In genomic region chr2:120899373-120899772, GRCh38 we compare ENCODE assay signal across 18 cellular contexts.
DNase-seq lines count a peak whose midpoint lies in the region; ATAC-seq and TF ChIP-seq lines count a peak whose summit lies in the region.
"Had no signal": no experiment of that assay in that cellular context is flagged by ENCODE, and none has a peak within 500 bp of the region (broad histone marks: within the 10 kb centered on the region; RNA-seq: fewer than 3 reads in every experiment).

No MANE protein-coding gene starts in this region.

- intact Hi-C loops in Panc1 (cut with micrococcal nuclease; ENCODE audit: unreplicated experiment): no loop called here
- intact Hi-C loops in PC-3 (cut with micrococcal nuclease): no loop called here

- no peak overlapping the region for H3K4me2 ChIP-seq in neural cell (ENCODE audit: low read length)
- H3K4me2 ChIP-seq in PC-3 (ENCODE audit: low read length): no peak overlapping the region
- H3K4me2 ChIP-seq: KMS-11, SK-N-SH had no signal

- POLR2A ChIA-PET in Panc1 (lab: Charles Lee) (interaction anchor here (0.5 kb wide), 1 partner anchor 186 kb away, joined by 5 read pairs; no protein-coding TSS in a partner anchor), PC-3 (lab: Charles Lee; ENCODE audit: unreplicated experiment) (no interaction called here)

- no peaks in the 10 kb centered on the region for H3K27me3 ChIP-seq in HL-60 (ENCODE audit: insufficient read depth, poor library complexity, severe bottlenecking)
- no peaks in the 10 kb centered on the region for H3K27me3 ChIP-seq in Panc1 (ENCODE audit: control insufficient read depth, insufficient read depth, low read length)
- H3K27me3 ChIP-seq in endodermal cell (ENCODE audit: control insufficient read depth, insufficient read depth, low read length, poor library complexity, severe bottlenecking): no peaks in the 10 kb centered on the region
- H3K27me3 ChIP-seq in neural cell (ENCODE audit: insufficient read depth, low read depth, low read length): no peaks in the 10 kb centered on the region
- no peaks in the 10 kb centered on the region for H3K27me3 ChIP-seq in PC-3 (ENCODE audit: low read length)
- H3K27me3 ChIP-seq: testis had no signal

- CTCF ChIA-PET in Panc1 (lab: Charles Lee) (no interaction called here), PC-3 (lab: Charles Lee) (no interaction called here)

- H3K36me3 ChIP-seq in Panc1 (ENCODE audit: control insufficient read depth, insufficient read depth, low read length): no peaks in the 10 kb centered on the region
- H3K36me3 ChIP-seq in endodermal cell (ENCODE audit: control insufficient read depth, insufficient read depth, low read length): no peaks in the 10 kb centered on the region
- H3K36me3 ChIP-seq in neural cell (ENCODE audit: insufficient read depth, low read length): no peaks in the 10 kb centered on the region
- H3K36me3 ChIP-seq in PC-3 (ENCODE audit: low read depth, low read length): no peaks in the 10 kb centered on the region

- H3K4me3 ChIP-seq in HL-60 (replicated peaks; ENCODE audit: insufficient read depth, low read length): no peak overlapping the region
- no peak overlapping the region for H3K4me3 ChIP-seq in Panc1 (ENCODE audit: low read depth in 2 of 2, low read length in 2 of 2)
- H3K4me3 ChIP-seq in endodermal cell (ENCODE audit: low read length): no peak overlapping the region
- H3K4me3 ChIP-seq in neural cell (ENCODE audit: low read length): no peak overlapping the region
- H3K4me3 ChIP-seq in PC-3 (ENCODE audit: low read length): no peak overlapping the region
- H3K4me3 ChIP-seq: testis had no signal

- H3K79me2 ChIP-seq in neural cell (replicated peaks; ENCODE audit: insufficient read depth, low read length): peaks cover 8% of the 10 kb centered on the region
- no peaks in the 10 kb centered on the region for H3K79me2 ChIP-seq in PC-3 (ENCODE audit: low read length)

- peaks cover 2% of the 10 kb centered on the region for H3K36me3 Mint-ChIP-seq in endodermal cell (ENCODE audit: low read depth)
- H3K36me3 Mint-ChIP-seq in activated naive CD8-positive, alpha-beta T cell treated with anti-CD3 and anti-CD28 coated beads for 36 hours: no peaks in the 10 kb centered on the region
- H3K36me3 Mint-ChIP-seq: activated naive CD8-positive, alpha-beta T cell had no signal

- in situ Hi-C loops in Panc1 (cut with HindIII; ENCODE audit: low pct_unique_long_range_greater_than_20kb, low sequenced_read_pairs): no loop called here

- H3K4me1 Mint-ChIP-seq in endodermal cell: peaks cover 24% of the 10 kb centered on the region
- no peaks in the 10 kb centered on the region for H3K4me1 Mint-ChIP-seq in activated naive CD8-positive, alpha-beta T cell treated with anti-CD3 and anti-CD28 coated beads for 36 hours

- no peak for TF ChIP-seq CTCF in HL-60 (IDR thresholded peaks at IDR 0.05; ENCODE audit: insufficient read depth, low read length)
- no peak for TF ChIP-seq CTCF in Panc1 (IDR thresholded peaks at IDR 0.05)
- no peak for TF ChIP-seq CTCF in endodermal cell (conservative IDR thresholded peaks at IDR 0.05)
- no peak for TF ChIP-seq CTCF in neural cell (IDR thresholded peaks at IDR 0.05; ENCODE audit: poor library complexity, severe bottlenecking)
- TF ChIP-seq CTCF in PC-3 (conservative IDR thresholded peaks at IDR 0.05; ENCODE audit: low read depth, low read length): no peak

- no peak overlapping the region for H2AFZ ChIP-seq in neural cell (ENCODE audit: low read depth, low read length)
- no peak overlapping the region for H2AFZ ChIP-seq in PC-3 (ENCODE audit: low read length)

- no peaks in the 10 kb centered on the region for H3F3A ChIP-seq in neural cell (ENCODE audit: insufficient read depth, low read length, poor library complexity, severe bottlenecking)
- H3F3A ChIP-seq in PC-3 (ENCODE audit: low read length, unreplicated experiment): no peaks in the 10 kb centered on the region

- H3K9ac ChIP-seq in endodermal cell (ENCODE audit: extremely low read depth, low read length, poor library complexity, severe bottlenecking): no peak overlapping the region
- H3K9ac ChIP-seq in neural cell (ENCODE audit: low read length): peak overlapping the region; percentile 5
- H3K9ac ChIP-seq in PC-3 (ENCODE audit: low read length): no peak overlapping the region
- H3K9ac ChIP-seq: KMS-11, SK-N-SH had no signal

- H3K4me3 Mint-ChIP-seq in endodermal cell: no peak overlapping the region
- H3K4me3 Mint-ChIP-seq in activated naive CD8-positive, alpha-beta T cell treated with anti-CD3 and anti-CD28 coated beads for 36 hours: no peak overlapping the region
- H3K4me3 Mint-ChIP-seq: activated naive CD8-positive, alpha-beta T cell; activated T-cell treated with anti-CD3 and anti-CD28 coated beads, Interleukin-2, amount 50 U/mL, for 72 hours; CD4-positive, alpha-beta T cell had no signal

- DNase-seq in HL-60 (ENCODE audit: low read depth in 1 of 2, low spot score in 1 of 2) (peak; percentile 49 to 69), Panc1 (ENCODE audit: low read depth, low spot score) (no peak), endodermal cell (no peak), NCI-H1694 treated with DMSO at 0.1 percent for 48 hours (lab: John Stamatoyannopoulos, UW) (no peak), PC-3 (no peak), OCI-M2 (lab: John Stamatoyannopoulos, UW; ENCODE audit: unreplicated experiment) (no peak)
- DNase-seq in activated naive CD8-positive, alpha-beta T cell treated with anti-CD3 and anti-CD28 coated beads for 36 hours: no peak
- DNase-seq: activated CD4-positive, CD25-positive, alpha-beta regulatory T cell treated with anti-CD3 and anti-CD28 coated beads, Interleukin-2, amount 50 U/mL, for 72 hours; activated T-cell treated with anti-CD3 and anti-CD28 coated beads, Interleukin-2, amount 50 U/mL, for 72 hours; CD4-positive, alpha-beta T cell; foreskin fibroblast; NCI-H1092 treated with DMSO at 0.1 percent for 48 hours; SK-N-SH; testis had no signal

- H3K9me2 ChIP-seq in neural cell (ENCODE audit: insufficient read depth, low read length) (no peaks in the 10 kb centered on the region), PC-3 (replicated peaks; ENCODE audit: low read length) (no peaks in the 10 kb centered on the region)
- H3K9me2 ChIP-seq: SK-N-SH had no signal

- TF ChIP-seq RAD21 in neural cell (conservative IDR thresholded peaks at IDR 0.05): no peak

- H3K4me1 ChIP-seq in Panc1 (ENCODE audit: control insufficient read depth, insufficient read depth, low read length) (no peaks in the 10 kb centered on the region), endodermal cell (ENCODE audit: control insufficient read depth, insufficient read depth, low read length) (peaks cover 7% of the 10 kb centered on the region), PC-3 (ENCODE audit: insufficient read depth, low read length) (no peaks in the 10 kb centered on the region)

- H3K9me3 Mint-ChIP-seq in endodermal cell: no peaks in the 10 kb centered on the region
- H3K9me3 Mint-ChIP-seq in activated naive CD8-positive, alpha-beta T cell treated with anti-CD3 and anti-CD28 coated beads for 36 hours: no peaks in the 10 kb centered on the region
- H3K9me3 Mint-ChIP-seq: activated T-cell treated with anti-CD3 and anti-CD28 coated beads, Interleukin-2, amount 50 U/mL, for 72 hours; CD4-positive, alpha-beta T cell had no signal

- H3K27ac ChIP-seq in HL-60 (replicated peaks): no peak overlapping the region
- H3K27ac ChIP-seq in Panc1 (ENCODE audit: low read length): no peak overlapping the region
- H3K27ac ChIP-seq in endodermal cell (ENCODE audit: low read depth, low read length): peak overlapping the region; percentile 95
- H3K27ac ChIP-seq in neural cell (ENCODE audit: low read length): no peak overlapping the region
- H3K27ac ChIP-seq in PC-3 (ENCODE audit: low read length): no peak overlapping the region
- H3K27ac ChIP-seq: epithelial cell of prostate, KMS-11 had no signal

- BruUV-seq in Panc1 (replicated peaks; lab: Mats Ljungman, UMichigan) (no TSS peak), PC-3 (replicated peaks; lab: Mats Ljungman, UMichigan) (no TSS peak)

- H3K9me3 ChIP-seq in Panc1 (ENCODE audit: control insufficient read depth, insufficient read depth, low read depth, low read length) (no peaks in the 10 kb centered on the region), endodermal cell (ENCODE audit: control insufficient read depth, low read length) (no peaks in the 10 kb centered on the region), neural cell (ENCODE audit: low read length) (no peaks in the 10 kb centered on the region), PC-3 (ENCODE audit: low read length) (no peaks in the 10 kb centered on the region)
- H3K9me3 ChIP-seq: SK-N-SH, testis had no signal

- TF ChIP-seq EP300 in neural cell (conservative IDR thresholded peaks at IDR 0.05; ENCODE audit: poor library complexity, severe bottlenecking): no peak

- H3K27me3 Mint-ChIP-seq in endodermal cell (ENCODE audit: insufficient read depth): peaks cover 2% of the 10 kb centered on the region
- H3K27me3 Mint-ChIP-seq in activated naive CD8-positive, alpha-beta T cell treated with anti-CD3 and anti-CD28 coated beads for 36 hours: peaks cover 4% of the 10 kb centered on the region
- H3K27me3 Mint-ChIP-seq: CD4-positive, alpha-beta T cell had no signal

- WGBS in endodermal cell (ENCODE audit: insufficient coverage in 1 of 2, insufficient read length in 1 of 2), 2 experiments: 93 to 94% methylated on average over 7 to 11 of the region's 11 CpGs

- no peaks in the 10 kb centered on the region for H4K20me1 ChIP-seq in neural cell (ENCODE audit: insufficient read depth)
- no peaks in the 10 kb centered on the region for H4K20me1 ChIP-seq in PC-3 (ENCODE audit: low read length)

- ATAC-seq in Panc1: peak; percentile 40; the same call in 1 of the 2 replicates
- no peak for ATAC-seq in PC-3
- ATAC-seq: activated T-cell treated with anti-CD3 and anti-CD28 coated beads, Interleukin-2, amount 50 U/mL, for 72 hours had no signal

- no peak overlapping the region for H3K27ac Mint-ChIP-seq in endodermal cell
- H3K27ac Mint-ChIP-seq in activated naive CD8-positive, alpha-beta T cell treated with anti-CD3 and anti-CD28 coated beads for 36 hours: no peak overlapping the region
- H3K27ac Mint-ChIP-seq: activated naive CD8-positive, alpha-beta T cell; activated T-cell treated with anti-CD3 and anti-CD28 coated beads, Interleukin-2, amount 50 U/mL, for 72 hours; CD4-positive, alpha-beta T cell had no signal

TF ChIP-seq in neural cell, 6 proteins besides CTCF, POLR2A, EP300 and RAD21:
- no peak for TF ChIP-seq POLR2AphosphoS5 (IDR thresholded peaks at IDR 0.05)
- no peak for TF ChIP-seq MXI1 (conservative IDR thresholded peaks at IDR 0.05; ENCODE audit: poor library complexity, severe bottlenecking)
- TF ChIP-seq SMC3 (conservative IDR thresholded peaks at IDR 0.05; ENCODE audit: poor library complexity): no peak
- TF ChIP-seq TAF1 (IDR thresholded peaks at IDR 0.05; ENCODE audit: low read depth): no peak
- TF ChIP-seq EZH2 (IDR thresholded peaks at IDR 0.05; ENCODE audit: borderline replicate concordance, insufficient read depth, low read length, poor library complexity, severe bottlenecking): no peak

Comparison
In these comparisons a context has a peak if more than half of its experiments do, and no peak if none do; other contexts are left out.
1. DNase-seq: peak in HL-60 (2 of 2); none in Panc1 (single experiment), endodermal cell (single experiment), NCI-H1694 treated with DMSO at 0.1 percent for 48 hours (single experiment), PC-3 (single experiment), OCI-M2 (single experiment) and activated naive CD8-positive, alpha-beta T cell treated with anti-CD3 and anti-CD28 coated beads for 36 hours (single experiment).